18 cellular contexts compared by ENCODE assay signal in the genomic region with DNA sequence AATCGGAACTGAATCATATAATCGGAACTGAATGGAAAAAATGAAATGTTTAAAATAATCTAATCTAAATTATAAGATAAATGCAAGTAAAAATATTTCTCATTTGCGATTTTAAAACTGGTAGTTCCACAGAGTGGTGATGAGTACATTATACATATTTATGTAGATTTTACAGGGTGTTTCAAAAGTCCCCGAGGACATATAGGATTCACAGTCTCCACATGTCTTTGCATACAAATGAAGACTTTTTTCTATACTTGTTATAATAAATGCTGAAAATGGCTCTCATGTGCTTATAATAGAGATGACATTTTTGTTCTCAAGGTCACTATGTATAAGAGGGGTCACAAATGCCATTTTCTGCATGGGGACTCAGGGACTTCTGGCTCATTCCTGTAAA.
"Had no signal": no experiment of that assay in that cellular context is flagged by ENCODE, and none has a peak within 500 bp of the region (broad histone marks: within the 10 kb centered on the region; RNA-seq: fewer than 3 reads in every experiment).

No MANE protein-coding gene starts in this region.

- H3K9me3 ChIP-seq: colonic mucosa, esophagus muscularis mucosa, esophagus squamous epithelium, gastrocnemius medialis, gastroesophageal sphincter, heart left ventricle, heart right ventricle had no signal

- H3K27me3 ChIP-seq: colonic mucosa, dorsolateral prefrontal cortex, esophagus squamous epithelium, foreskin keratinocyte had no signal

- H3K4me3 ChIP-seq: colonic mucosa, coronary artery, dorsolateral prefrontal cortex, esophagus muscularis mucosa, esophagus squamous epithelium, gastrocnemius medialis, gastroesophageal sphincter, heart left ventricle, heart right ventricle had no signal

- H3K27ac ChIP-seq: colonic mucosa, coronary artery, epithelial cell of prostate, esophagus muscularis mucosa, esophagus squamous epithelium, foreskin keratinocyte, gastrocnemius medialis, gastroesophageal sphincter, heart left ventricle, heart right ventricle had no signal

- H3K36me3 ChIP-seq: colonic mucosa, esophagus muscularis mucosa, esophagus squamous epithelium, gastrocnemius medialis, gastroesophageal sphincter, heart left ventricle, heart right ventricle had no signal

- ATAC-seq: effector memory CD8-positive, alpha-beta T cell; esophagus mucosa; gastrocnemius medialis; gastroesophageal sphincter; heart left ventricle; heart right ventricle had no signal

- DNase-seq: colonic mucosa; cortex of kidney; dorsolateral prefrontal cortex; effector CD4-positive, alpha-beta T cell; effector CD8-positive, alpha-beta T cell; effector memory CD4-positive, alpha-beta T cell; effector memory CD8-positive, alpha-beta T cell; esophagus squamous epithelium; gastrocnemius medialis; head of caudate nucleus; heart left ventricle; heart right ventricle had no signal
